ENCODE assay signal across 22 cellular contexts in the genomic region with DNA sequence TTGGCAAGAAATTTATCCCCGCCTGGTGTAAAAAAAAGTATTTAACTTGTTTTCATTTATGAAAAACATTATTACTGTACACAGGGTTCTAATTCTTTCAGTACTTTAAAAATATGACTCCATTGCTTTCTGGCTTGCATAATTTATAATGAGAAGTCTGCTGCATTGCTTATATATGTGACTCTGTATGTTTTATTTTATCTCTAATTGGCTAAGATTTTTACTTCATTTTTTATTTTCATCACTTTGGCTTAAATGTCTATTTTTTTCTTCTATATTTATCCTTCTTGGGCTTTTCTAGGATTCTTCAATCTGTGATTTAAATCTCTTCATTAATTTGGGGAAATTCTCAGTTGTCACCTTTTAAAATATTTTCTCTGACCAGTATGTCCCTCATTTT.
"Had no signal": no experiment of that assay in that cellular context is flagged by ENCODE, and none has a peak within 500 bp of the region (broad histone marks: within the 10 kb centered on the region; RNA-seq: fewer than 3 reads in every experiment).

No MANE protein-coding gene starts in this region.

- H3K36me3 ChIP-seq: ascending aorta, cardiac muscle cell, heart right ventricle, left ventricle myocardium inferior, spleen, upper lobe of left lung had no signal

- H3K9me3 ChIP-seq: testis had no signal

- H3K27me3 ChIP-seq: ascending aorta, cardiac muscle cell, heart right ventricle, spleen, testis, upper lobe of left lung had no signal

- DNase-seq: activated CD4-positive, alpha-beta T cell treated with anti-CD3 and anti-CD28 coated beads for 1 hour; activated CD4-positive, alpha-beta T cell treated with anti-CD3 and anti-CD28 coated beads, Interleukin-2, amount 50 U/mL, for 4 hours; activated naive CD4-positive, alpha-beta T cell treated with anti-CD3 and anti-CD28 coated beads for 36 hours; activated naive CD8-positive, alpha-beta T cell treated with anti-CD3 and anti-CD28 coated beads, Interleukin-2, amount 50 U/mL, for 24 hours; activated T-cell treated with anti-CD3 and anti-CD28 coated beads, Interleukin-2, amount 50 U/mL, for 1 hour; effector memory CD8-positive, alpha-beta T cell; heart right ventricle; left ventricle myocardium inferior; mammary epithelial cell; nephron progenitor cell; nucleus accumbens; spleen; stimulated activated CD4-positive, alpha-beta T cell treated with anti-CD3 and anti-CD28 coated beads, Interleukin-4, amount 100 ng/mL, for 4 hours; T-helper 1 cell; T-helper 9 cell; testis; upper lobe of left lung had no signal

- H3K4me3 ChIP-seq: ascending aorta, cardiac muscle cell, heart right ventricle, left ventricle myocardium inferior, spleen, testis, upper lobe of left lung had no signal

- H3K4me1 ChIP-seq: ascending aorta, heart right ventricle, left ventricle myocardium inferior, spleen, testis, upper lobe of left lung had no signal

- H3K27ac ChIP-seq: ascending aorta, cardiac muscle cell, epithelial cell of prostate, heart right ventricle, left ventricle myocardium inferior, spleen, testis, upper lobe of left lung, VCaP had no signal

- ATAC-seq: activated naive CD8-positive, alpha-beta T cell treated with anti-CD3 and anti-CD28 coated beads, Interleukin-2, amount 50 U/mL, for 24 hours; effector memory CD8-positive, alpha-beta T cell; heart right ventricle; stimulated activated memory B cell treated with anti-CD40 and anti-IgM and Interleukin-4, amounts not matched to agents 10 μg/mL and 1 μg/mL and 100 μg/mL, for 72 hours had no signal
